Comparison of ENCODE assay signal across 13 cellular contexts in genomic region chr13:98500963-98501421, GRCh38.
DNase-seq lines count a peak whose midpoint lies in the region; ATAC-seq and TF ChIP-seq lines count a peak whose summit lies in the region.
"Had no signal": no experiment of that assay in that cellular context is flagged by ENCODE, and none has a peak within 500 bp of the region (broad histone marks: within the 10 kb centered on the region; RNA-seq: fewer than 3 reads in every experiment).

No MANE protein-coding gene starts in this region.

- peaks cover 80% of the 10 kb centered on the region for H3K4me1 Mint-ChIP-seq in stimulated activated effector memory CD8-positive, alpha-beta T cell treated with anti-CD3 and anti-CD28 coated beads, Interleukin-12 subunit alpha, Interleukin-12 subunit beta, amount 100 ng/mL, for 72 hours

- CTCF ChIA-PET in PC-3 (lab: Charles Lee), result no interaction called here

- peaks cover 0 to 7% of the 10 kb centered on the region in 2 donors for H3K36me3 ChIP-seq in ascending aorta
- H3K36me3 ChIP-seq in PC-3 (ENCODE audit: low read depth, low read length), result peaks cover 2% of the 10 kb centered on the region; the same call in 1 of the 2 replicates

- BruUV-seq in PC-3 (replicated peaks; lab: Mats Ljungman, UMichigan), result no TSS peak

- H3K79me2 ChIP-seq in PC-3 (ENCODE audit: low read length), result peaks cover 75% of the 10 kb centered on the region

- H3K27ac Mint-ChIP-seq in stimulated activated effector memory CD8-positive, alpha-beta T cell treated with anti-CD3 and anti-CD28 coated beads, Interleukin-12 subunit alpha, Interleukin-12 subunit beta, amount 100 ng/mL, for 72 hours, result peak overlapping the region; percentile 60
- H3K27ac Mint-ChIP-seq: mesothelial cell of epicardium had no signal

- H3K27me3 ChIP-seq in ascending aorta (no peaks in the 10 kb centered on the region), PC-3 (ENCODE audit: low read length) (no peaks in the 10 kb centered on the region)
- H3K27me3 ChIP-seq: heart right ventricle had no signal

- no peak overlapping the region for H2AFZ ChIP-seq in PC-3 (ENCODE audit: low read length)

- H3F3A ChIP-seq in PC-3 (ENCODE audit: low read length, unreplicated experiment), result no peaks in the 10 kb centered on the region

- H3K9me3 Mint-ChIP-seq in stimulated activated effector memory CD8-positive, alpha-beta T cell treated with anti-CD3 and anti-CD28 coated beads, Interleukin-12 subunit alpha, Interleukin-12 subunit beta, amount 100 ng/mL, for 72 hours, result no peaks in the 10 kb centered on the region
- H3K9me3 Mint-ChIP-seq: mesothelial cell of epicardium had no signal

- POLR2A ChIA-PET in PC-3 (lab: Charles Lee; ENCODE audit: unreplicated experiment), result no interaction called here

- no peaks in the 10 kb centered on the region for H3K9me2 ChIP-seq in PC-3 (replicated peaks; ENCODE audit: low read length)

- ATAC-seq in GM18873 (IDR thresholded peaks at IDR 0.05; ENCODE audit: low FRiP score, unreplicated experiment) (peak; percentile 61), GM21619 (IDR thresholded peaks at IDR 0.05; ENCODE audit: unreplicated experiment) (peak; percentile 74), HG03175 (IDR thresholded peaks at IDR 0.05; ENCODE audit: unreplicated experiment) (peak; percentile 64), PC-3 (no peak)
- no peak for ATAC-seq in stimulated activated effector memory CD8-positive, alpha-beta T cell treated with anti-CD3 and anti-CD28 coated beads, Interleukin-12 subunit alpha, Interleukin-12 subunit beta, amount 100 ng/mL, for 72 hours
- ATAC-seq: HCT116, heart right ventricle, sciatic nerve had no signal

- H3K36me3 Mint-ChIP-seq in stimulated activated effector memory CD8-positive, alpha-beta T cell treated with anti-CD3 and anti-CD28 coated beads, Interleukin-12 subunit alpha, Interleukin-12 subunit beta, amount 100 ng/mL, for 72 hours, result peaks cover 85% of the 10 kb centered on the region

- intact Hi-C loops in ascending aorta (cut with DNase I), result no loop called here
- intact Hi-C loops in PC-3 (cut with micrococcal nuclease), result no loop called here

- no peak for DNase-seq in stimulated activated effector memory CD8-positive, alpha-beta T cell treated with anti-CD3 and anti-CD28 coated beads, Interleukin-12 subunit alpha, Interleukin-12 subunit beta, amount 100 ng/mL, for 72 hours (ENCODE audit: low spot score in 2 of 2)
- DNase-seq in NOMO-1 treated with dmso at 0.1 percent for 144 hours (lab: John Stamatoyannopoulos, UW; ENCODE audit: unreplicated experiment) (no peak), ascending aorta (ENCODE audit: low spot score in 2 of 2) (no peak), PC-3 (no peak)
- DNase-seq: activated effector memory CD4-positive, alpha-beta T cell treated with anti-CD3 and anti-CD28 coated beads, Interleukin-2, amount 50 U/mL, for 16 hours; DMS53; heart right ventricle had no signal

- H3K27ac ChIP-seq in ascending aorta (no peak overlapping the region), PC-3 (ENCODE audit: low read length) (no peak overlapping the region)
- H3K27ac ChIP-seq: heart right ventricle had no signal

- TF ChIP-seq CTCF in ascending aorta (IDR thresholded peaks at IDR 0.05), result no peak
- TF ChIP-seq CTCF in PC-3 (conservative IDR thresholded peaks at IDR 0.05; ENCODE audit: low read depth, low read length), result no peak

- H3K9me3 ChIP-seq in ascending aorta, result no peaks in the 10 kb centered on the region
- no peaks in the 10 kb centered on the region for H3K9me3 ChIP-seq in PC-3 (ENCODE audit: low read length)
- H3K9me3 ChIP-seq: heart right ventricle had no signal

- no peak overlapping the region for H3K4me2 ChIP-seq in PC-3 (ENCODE audit: low read length)

- H3K4me3 ChIP-seq in ascending aorta (no peak overlapping the region), PC-3 (ENCODE audit: low read length) (no peak overlapping the region)
- H3K4me3 ChIP-seq: heart right ventricle had no signal

- H3K9ac ChIP-seq in PC-3 (ENCODE audit: low read length), result no peak overlapping the region

- H3K4me1 ChIP-seq in ascending aorta (peaks cover 5 to 14% of the 10 kb centered on the region in 2 donors), PC-3 (ENCODE audit: insufficient read depth, low read length) (no peaks in the 10 kb centered on the region)

- no peak overlapping the region for H3K4me3 Mint-ChIP-seq in stimulated activated effector memory CD8-positive, alpha-beta T cell treated with anti-CD3 and anti-CD28 coated beads, Interleukin-12 subunit alpha, Interleukin-12 subunit beta, amount 100 ng/mL, for 72 hours
- H3K4me3 Mint-ChIP-seq: mesothelial cell of epicardium had no signal

- no peaks in the 10 kb centered on the region for H4K20me1 ChIP-seq in PC-3 (ENCODE audit: low read length)

Comparison
In these comparisons a context has a peak if more than half of its experiments do, and no peak if none do; other contexts are left out.
1. ATAC-seq: peak in GM18873 (single experiment), GM21619 (single experiment) and HG03175 (single experiment); none in stimulated activated effector memory CD8-positive, alpha-beta T cell treated with anti-CD3 and anti-CD28 coated beads, Interleukin-12 subunit alpha, Interleukin-12 subunit beta, amount 100 ng/mL, for 72 hours (single experiment) and PC-3 (single experiment).